ENCODE assay signal across 8 cellular contexts in the genomic region with DNA sequence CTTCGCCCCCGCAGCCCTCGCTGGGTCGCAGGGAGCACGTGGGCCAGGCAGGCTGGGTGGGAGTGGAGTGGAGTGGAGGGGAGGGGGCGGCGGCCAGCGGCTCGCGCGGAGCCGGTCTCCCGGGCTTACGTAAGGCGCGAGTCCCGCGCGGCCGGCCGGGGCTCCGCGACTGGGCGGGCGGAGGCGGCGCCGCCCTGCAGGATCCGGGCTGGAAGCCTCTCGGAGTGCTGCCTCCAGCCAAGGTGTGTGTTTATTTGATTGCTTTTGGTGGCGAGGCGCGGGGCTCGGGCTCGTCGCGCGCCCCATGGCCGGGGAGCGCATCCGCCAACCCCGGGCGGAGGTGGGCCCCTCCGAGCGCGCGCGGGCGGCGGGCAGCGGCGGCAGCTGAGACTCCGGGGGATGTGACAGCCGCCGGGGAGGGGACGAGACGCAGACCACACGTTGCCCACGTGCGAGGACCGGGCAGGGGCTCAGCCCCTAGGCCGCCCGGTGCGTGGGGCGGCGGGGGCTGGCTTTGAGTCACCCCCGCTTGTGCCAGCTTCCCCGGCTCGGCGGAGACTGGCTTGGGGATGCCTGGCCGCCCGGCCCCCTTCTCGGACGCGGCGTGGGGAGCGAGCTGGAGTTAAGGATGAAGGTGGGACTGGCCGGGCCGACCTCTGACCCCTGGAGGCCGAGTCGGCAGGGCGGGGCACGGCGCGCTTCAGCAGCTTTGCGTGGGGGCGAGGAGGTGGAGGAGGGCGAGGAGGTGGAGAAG. TPM values are rescaled to one million over a fixed set of nuclear protein-coding genes. Genes with fewer than 3 reads are reported as not detected.
DNase-seq lines count a peak whose midpoint lies in the region; TF ChIP-seq lines count a peak whose summit lies in the region.

No MANE protein-coding gene starts in this region.

- H3K9me3 ChIP-seq in HAP-1 (no peaks in the 10 kb centered on the region), endodermal cell (ENCODE audit: control insufficient read depth, low read length) (no peaks in the 10 kb centered on the region), mesodermal cell (ENCODE audit: control insufficient read depth, low read length) (no peaks in the 10 kb centered on the region)

- H3K36me3 Mint-ChIP-seq in endodermal cell (ENCODE audit: low read depth), result peaks cover 1% of the 10 kb centered on the region
- peaks cover 17% of the 10 kb centered on the region for H3K36me3 Mint-ChIP-seq in stimulated activated naive CD8-positive, alpha-beta T cell treated with anti-CD3 and anti-CD28 coated beads, Interleukin-15, Interleukin-2, amounts not matched to agents 100 ng/mL and 50 ng/mL, for 24 hours (ENCODE audit: low read depth)

- no peak overlapping the region for H3K27ac ChIP-seq in endodermal cell (ENCODE audit: low read depth, low read length)
- no peak overlapping the region for H3K27ac ChIP-seq in mesodermal cell (ENCODE audit: low read depth, low read length, severe bottlenecking)

- H3K36me3 ChIP-seq in HAP-1 (replicated peaks) (no peaks in the 10 kb centered on the region), endodermal cell (ENCODE audit: control insufficient read depth, insufficient read depth, low read length) (no peaks in the 10 kb centered on the region), mesodermal cell (ENCODE audit: control insufficient read depth, insufficient read depth, low read length) (no peaks in the 10 kb centered on the region)

- peaks cover 24% of the 10 kb centered on the region for H3K27me3 Mint-ChIP-seq in endodermal cell (ENCODE audit: insufficient read depth)
- peaks cover 57% of the 10 kb centered on the region for H3K27me3 Mint-ChIP-seq in stimulated activated naive CD8-positive, alpha-beta T cell treated with anti-CD3 and anti-CD28 coated beads, Interleukin-15, Interleukin-2, amounts not matched to agents 100 ng/mL and 50 ng/mL, for 24 hours

- no peaks in the 10 kb centered on the region for H3K9me3 Mint-ChIP-seq in endodermal cell
- H3K9me3 Mint-ChIP-seq in stimulated activated naive CD8-positive, alpha-beta T cell treated with anti-CD3 and anti-CD28 coated beads, Interleukin-15, Interleukin-2, amounts not matched to agents 100 ng/mL and 50 ng/mL, for 24 hours, result no peaks in the 10 kb centered on the region

- TF ChIP-seq CTCF in LNCaP clone FGC (IDR thresholded peaks at IDR 0.05; ENCODE audit: control insufficient read depth, extremely low read depth, insufficient read depth) (no peak), endodermal cell (conservative IDR thresholded peaks at IDR 0.05) (no peak)

- in situ Hi-C loops in HAP-1 (cut with MboI; ENCODE audit: low sequenced_read_pairs), result loop anchor here (5.0 kb wide), 1 partner anchor 80 kb away; no protein-coding TSS in a partner anchor

- H3K27me3 ChIP-seq in HAP-1 (ENCODE audit: low read depth) (peaks cover 7% of the 10 kb centered on the region), endodermal cell (ENCODE audit: control insufficient read depth, insufficient read depth, low read length, poor library complexity, severe bottlenecking) (peaks cover 10% of the 10 kb centered on the region)

- H3K4me3 ChIP-seq in HAP-1 (peak overlapping the region; percentile 45), LNCaP clone FGC (ENCODE audit: low read depth, low read length) (peak overlapping the region; percentile 73), endodermal cell (ENCODE audit: low read length) (peak overlapping the region; percentile 95), mesodermal cell (ENCODE audit: extremely low read depth, insufficient read depth, low read length, poor library complexity, severe bottlenecking) (peak overlapping the region; percentile 64)

- DNase-seq in NCI-H1105 treated with DMSO at 0.1 percent for 48 hours (lab: John Stamatoyannopoulos, UW) (peak; percentile 11), NCI-H1105 (lab: John Stamatoyannopoulos, UW) (no peak), HAP-1 (ENCODE audit: low spot score in 2 of 2) (peak in 1 of 2 experiments; percentile 62), LNCaP clone FGC (ENCODE audit: low read depth) (no peak), endodermal cell (peak; percentile 83)
- DNase-seq in activated CD4-positive, alpha-beta T cell treated with anti-CD3 and anti-CD28 coated beads for 4 hours, result peak; percentile 28 to 46

- peak overlapping the region; percentile 29 for H3K9ac ChIP-seq in endodermal cell (ENCODE audit: extremely low read depth, low read length, poor library complexity, severe bottlenecking)

- H3K4me1 Mint-ChIP-seq in endodermal cell, result peaks cover 37% of the 10 kb centered on the region
- H3K4me1 Mint-ChIP-seq in stimulated activated naive CD8-positive, alpha-beta T cell treated with anti-CD3 and anti-CD28 coated beads, Interleukin-15, Interleukin-2, amounts not matched to agents 100 ng/mL and 50 ng/mL, for 24 hours (ENCODE audit: low read depth), result peaks cover 21% of the 10 kb centered on the region

- H3K4me1 ChIP-seq in HAP-1 (peaks cover 11% of the 10 kb centered on the region), endodermal cell (ENCODE audit: control insufficient read depth, insufficient read depth, low read length) (no peaks in the 10 kb centered on the region), mesodermal cell (ENCODE audit: control insufficient read depth, insufficient read depth, low read length, poor library complexity, severe bottlenecking) (peaks cover 5% of the 10 kb centered on the region)

- H3K27ac Mint-ChIP-seq in endodermal cell, result peak overlapping the region; percentile 84
- peak overlapping the region; percentile 78 for H3K27ac Mint-ChIP-seq in stimulated activated naive CD8-positive, alpha-beta T cell treated with anti-CD3 and anti-CD28 coated beads, Interleukin-15, Interleukin-2, amounts not matched to agents 100 ng/mL and 50 ng/mL, for 24 hours

- peak overlapping the region; percentile 82 for H3K4me3 Mint-ChIP-seq in endodermal cell
- H3K4me3 Mint-ChIP-seq in stimulated activated naive CD8-positive, alpha-beta T cell treated with anti-CD3 and anti-CD28 coated beads, Interleukin-15, Interleukin-2, amounts not matched to agents 100 ng/mL and 50 ng/mL, for 24 hours, result peak overlapping the region; percentile 82

- 0% methylated on average over 24 to 86 of the region's 88 CpGs for WGBS in endodermal cell (ENCODE audit: insufficient coverage in 1 of 2, insufficient read length in 1 of 2), 2 experiments
- 0 to 1% methylated on average over 55 to 69 of the region's 88 CpGs for WGBS in mesodermal cell (ENCODE audit: insufficient coverage in 2 of 2), 2 experiments

RNA-seq across cellular contexts. Expression of a gene that starts 0.4 kb away (rescaled TPM):
- 100 to 1,000 TPM; 118 to 139 TPM for total RNA-seq in endodermal cell
- polyA plus RNA-seq in endodermal cell (2013, experiment 1 of 2), result 30.0 TPM
- polyA plus RNA-seq in endodermal cell (2013, experiment 2 of 2), result 25.2 TPM
- polyA plus RNA-seq in mesodermal cell (2013, experiment 1 of 2), result 5.0 TPM
- 6.6 TPM for polyA plus RNA-seq in mesodermal cell (2013, experiment 2 of 2)

Comparison
In these comparisons a context has a peak if more than half of its experiments do, and no peak if none do; other contexts are left out.
1. DNase-seq: peak in NCI-H1105 treated with DMSO at 0.1 percent for 48 hours (single experiment), activated CD4-positive, alpha-beta T cell treated with anti-CD3 and anti-CD28 coated beads for 4 hours (2 of 2) and endodermal cell (single experiment); none in NCI-H1105 (single experiment) and LNCaP clone FGC (single experiment).
2. H3K4me3 ChIP-seq: peak in every context shown above with its lines; median percentile 95 in endodermal cell; 73 in LNCaP clone FGC; 64 in mesodermal cell; 45 in HAP-1.